Comparison of ENCODE assay signal across 1 cellular context in the genomic region with DNA sequence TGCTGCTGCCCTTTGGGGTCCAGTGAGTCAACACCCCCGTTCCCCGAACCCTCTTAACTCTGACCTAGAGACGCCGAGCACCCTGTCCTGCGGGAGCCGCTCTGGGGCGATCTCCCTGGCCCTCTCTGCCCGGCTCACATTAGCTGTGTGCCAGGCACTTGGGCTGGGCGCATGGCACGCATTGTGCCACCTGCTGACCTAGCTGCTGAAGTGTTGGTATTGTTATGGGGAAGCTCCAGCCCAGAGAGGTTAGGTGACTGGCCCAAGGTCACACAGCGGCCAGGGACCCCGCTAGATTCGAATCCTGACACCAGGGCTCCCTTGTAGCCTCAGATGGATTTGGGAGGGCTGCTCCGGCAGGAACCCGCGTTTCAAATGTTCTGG.
TF ChIP-seq lines count a peak whose summit lies in the region.

No MANE protein-coding gene starts in this region.

TF ChIP-seq in GM23338, 12 proteins besides CTCF, POLR2A, EP300 and RAD21 (continued from another document):
- TF ChIP-seq, protein P1, sequence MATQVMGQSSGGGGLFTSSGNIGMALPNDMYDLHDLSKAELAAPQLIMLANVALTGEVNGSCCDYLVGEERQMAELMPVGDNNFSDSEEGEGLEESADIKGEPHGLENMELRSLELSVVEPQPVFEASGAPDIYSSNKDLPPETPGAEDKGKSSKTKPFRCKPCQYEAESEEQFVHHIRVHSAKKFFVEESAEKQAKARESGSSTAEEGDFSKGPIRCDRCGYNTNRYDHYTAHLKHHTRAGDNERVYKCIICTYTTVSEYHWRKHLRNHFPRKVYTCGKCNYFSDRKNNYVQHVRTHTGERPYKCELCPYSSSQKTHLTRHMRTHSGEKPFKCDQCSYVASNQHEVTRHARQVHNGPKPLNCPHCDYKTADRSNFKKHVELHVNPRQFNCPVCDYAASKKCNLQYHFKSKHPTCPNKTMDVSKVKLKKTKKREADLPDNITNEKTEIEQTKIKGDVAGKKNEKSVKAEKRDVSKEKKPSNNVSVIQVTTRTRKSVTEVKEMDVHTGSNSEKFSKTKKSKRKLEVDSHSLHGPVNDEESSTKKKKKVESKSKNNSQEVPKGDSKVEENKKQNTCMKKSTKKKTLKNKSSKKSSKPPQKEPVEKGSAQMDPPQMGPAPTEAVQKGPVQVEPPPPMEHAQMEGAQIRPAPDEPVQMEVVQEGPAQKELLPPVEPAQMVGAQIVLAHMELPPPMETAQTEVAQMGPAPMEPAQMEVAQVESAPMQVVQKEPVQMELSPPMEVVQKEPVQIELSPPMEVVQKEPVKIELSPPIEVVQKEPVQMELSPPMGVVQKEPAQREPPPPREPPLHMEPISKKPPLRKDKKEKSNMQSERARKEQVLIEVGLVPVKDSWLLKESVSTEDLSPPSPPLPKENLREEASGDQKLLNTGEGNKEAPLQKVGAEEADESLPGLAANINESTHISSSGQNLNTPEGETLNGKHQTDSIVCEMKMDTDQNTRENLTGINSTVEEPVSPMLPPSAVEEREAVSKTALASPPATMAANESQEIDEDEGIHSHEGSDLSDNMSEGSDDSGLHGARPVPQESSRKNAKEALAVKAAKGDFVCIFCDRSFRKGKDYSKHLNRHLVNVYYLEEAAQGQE (IDR thresholded peaks at IDR 0.05; ENCODE audit: unreplicated experiment): no peak
- TF ChIP-seq, protein P2, sequence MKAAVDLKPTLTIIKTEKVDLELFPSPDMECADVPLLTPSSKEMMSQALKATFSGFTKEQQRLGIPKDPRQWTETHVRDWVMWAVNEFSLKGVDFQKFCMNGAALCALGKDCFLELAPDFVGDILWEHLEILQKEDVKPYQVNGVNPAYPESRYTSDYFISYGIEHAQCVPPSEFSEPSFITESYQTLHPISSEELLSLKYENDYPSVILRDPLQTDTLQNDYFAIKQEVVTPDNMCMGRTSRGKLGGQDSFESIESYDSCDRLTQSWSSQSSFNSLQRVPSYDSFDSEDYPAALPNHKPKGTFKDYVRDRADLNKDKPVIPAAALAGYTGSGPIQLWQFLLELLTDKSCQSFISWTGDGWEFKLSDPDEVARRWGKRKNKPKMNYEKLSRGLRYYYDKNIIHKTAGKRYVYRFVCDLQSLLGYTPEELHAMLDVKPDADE (IDR thresholded peaks at IDR 0.05): no peak
- TF ChIP-seq CREB1 (CRISPR knock-in tag; IDR thresholded peaks at IDR 0.05; ENCODE audit: low read depth): no peak
